ENCODE assay signal across 26 cellular contexts in the genomic region with DNA sequence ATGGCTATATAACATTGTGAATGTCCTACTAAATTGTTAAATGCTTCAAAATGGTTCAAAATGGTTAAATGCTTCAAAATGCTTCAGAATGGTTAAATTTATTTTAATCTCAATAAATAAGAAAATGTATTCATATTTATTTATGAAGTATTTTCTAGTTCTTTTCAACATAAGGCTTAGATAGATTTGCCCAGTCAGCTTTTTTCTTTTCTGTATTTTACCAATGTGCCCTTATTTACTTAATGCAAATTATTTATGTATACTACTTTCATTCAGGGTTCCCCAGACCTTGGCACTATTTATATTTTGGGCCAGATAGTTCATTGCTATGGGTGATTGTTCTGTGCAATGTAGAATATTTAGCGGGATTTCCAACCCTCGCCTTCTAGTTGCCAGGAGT.
"Had no signal": no experiment of that assay in that cellular context is flagged by ENCODE, and none has a peak within 500 bp of the region (broad histone marks: within the 10 kb centered on the region; RNA-seq: fewer than 3 reads in every experiment).

No MANE protein-coding gene starts in this region.

- H3K27me3 ChIP-seq: colonic mucosa, esophagus squamous epithelium, gastrocnemius medialis, heart right ventricle, left lung had no signal

- H3K27ac ChIP-seq: colonic mucosa, epithelial cell of prostate, esophagus squamous epithelium, gastrocnemius medialis, heart right ventricle, left lung, lower lobe of right lung had no signal

- H3K36me3 ChIP-seq: colonic mucosa, esophagus squamous epithelium, gastrocnemius medialis, heart right ventricle, left lung, lower lobe of right lung had no signal

- ATAC-seq: effector memory CD8-positive, alpha-beta T cell; esophagus mucosa; gastrocnemius medialis; heart right ventricle; left cardiac atrium; left lung; left ventricle myocardium superior; lower lobe of right lung; mucosa of descending colon had no signal

- DNase-seq: colonic mucosa; cortex of kidney; effector CD8-positive, alpha-beta T cell; effector memory CD8-positive, alpha-beta T cell; endodermal cell; erythroblast; esophagus squamous epithelium; foreskin fibroblast; foreskin melanocyte; gastrocnemius medialis; glutamatergic neuron; head of caudate nucleus; heart right ventricle; hippocampal formation; left cardiac atrium; left lung; left ventricle myocardium superior; lower lobe of right lung; mesenchymal stem cell; mucosa of descending colon; naive B cell had no signal

- H3K4me3 ChIP-seq: colonic mucosa, esophagus squamous epithelium, gastrocnemius medialis, heart right ventricle, left lung, lower lobe of right lung, mucosa of descending colon had no signal

- H3K9me3 ChIP-seq: colonic mucosa, esophagus squamous epithelium, gastrocnemius medialis, heart right ventricle, left lung, lower lobe of right lung, mucosa of descending colon had no signal

- FAIRE-seq: endometrium, islet of Langerhans, keratinocyte had no signal

- H3K4me1 ChIP-seq: colonic mucosa, esophagus squamous epithelium, gastrocnemius medialis, heart right ventricle, left lung, lower lobe of right lung had no signal
